In genomic region chr12:122501489-122501989, GRCh38 we compare ENCODE assay signal across 8 cellular contexts. TPM values are rescaled to one million over a fixed set of nuclear protein-coding genes. Genes with fewer than 3 reads are reported as not detected.
DNase-seq lines count a peak whose midpoint lies in the region; ATAC-seq and TF ChIP-seq lines count a peak whose summit lies in the region.

No MANE protein-coding gene starts in this region.

- H3K4me3 ChIP-seq in SU-DHL-6 (ENCODE audit: insufficient read depth, low read length, poor library complexity, severe bottlenecking) (peak overlapping the region; percentile 40), gastroesophageal sphincter (peak overlapping the region in 1 of 2 donors; percentile 84), stomach (peak overlapping the region; percentile 64 to 92 (median 86))

- H3K4me1 ChIP-seq in gastroesophageal sphincter: peaks cover 0 to 38% (median 3%) of the 10 kb centered on the region in 3 donors
- H3K4me1 ChIP-seq in stomach: peaks cover 23 to 42% (median 38%) of the 10 kb centered on the region in 4 donors

- peak overlapping the region; percentile 65 for H3K4me2 ChIP-seq in SU-DHL-6 (ENCODE audit: low read depth, low read length, poor library complexity, severe bottlenecking)

- H3K9me2 ChIP-seq in SU-DHL-6 (replicated peaks; ENCODE audit: insufficient read depth, low read length): no peaks in the 10 kb centered on the region

- no peaks in the 10 kb centered on the region for H4K20me1 ChIP-seq in SU-DHL-6 (ENCODE audit: low read depth, low read length)

- peaks cover 53% of the 10 kb centered on the region for H3F3A ChIP-seq in SU-DHL-6 (ENCODE audit: insufficient read depth)

- DNase-seq in NCI-H82 (lab: John Stamatoyannopoulos, UW): peak; percentile 51
- no peak for DNase-seq in NCI-H82 treated with DMSO at 0.1 percent for 48 hours (lab: John Stamatoyannopoulos, UW; ENCODE audit: unreplicated experiment)
- no peak for DNase-seq in stomach
- DNase-seq in COR-L47 (lab: John Stamatoyannopoulos, UW): no peak

- peaks cover 40% of the 10 kb centered on the region for H3K79me2 ChIP-seq in SU-DHL-6 (ENCODE audit: insufficient read depth, low read length)

- TF ChIP-seq EP300 in gastroesophageal sphincter (IDR thresholded peaks at IDR 0.05) (no peak), stomach (IDR thresholded peaks at IDR 0.05) (no peak)

- peak overlapping the region; percentile 50 for H2AFZ ChIP-seq in SU-DHL-6 (ENCODE audit: low read depth, low read length, severe bottlenecking)

- intact Hi-C loops in stomach (cut with DNase I; ENCODE audit: low total_unique reads): no loop called here

- H3K9ac ChIP-seq in SU-DHL-6 (ENCODE audit: low read length): peak overlapping the region; percentile 42

- WGBS in gastroesophageal sphincter (ENCODE audit: low coverage in 1 of 2), 2 donors: 63 to 73% methylated on average over 5 to 9 of the region's 9 CpGs
- WGBS in stomach, 5 donors: 74 to 84% (median 78%) methylated on average over 9 of the region's 9 CpGs

- H3K36me3 ChIP-seq in SU-DHL-6 (ENCODE audit: low read length) (peaks cover 33% of the 10 kb centered on the region), gastroesophageal sphincter (peaks cover 5 to 51% of the 10 kb centered on the region in 2 donors), stomach (peaks cover 23 to 49% (median 46%) of the 10 kb centered on the region in 4 donors)

- ATAC-seq in gastroesophageal sphincter (no peak), HG03565 (IDR thresholded peaks at IDR 0.05; ENCODE audit: unreplicated experiment) (no peak), GM18517 (IDR thresholded peaks at IDR 0.05; ENCODE audit: unreplicated experiment) (no peak)

- H3K27me3 ChIP-seq in SU-DHL-6 (ENCODE audit: low read length) (no peaks in the 10 kb centered on the region), gastroesophageal sphincter (no peaks in the 10 kb centered on the region), stomach (no peaks in the 10 kb centered on the region)

- TF ChIP-seq POLR2A in gastroesophageal sphincter (IDR thresholded peaks at IDR 0.05): no peak
- no peak for TF ChIP-seq POLR2A in stomach (IDR thresholded peaks at IDR 0.05)

- H3K27ac ChIP-seq in SU-DHL-6 (ENCODE audit: low read depth, low read length) (peak overlapping the region; percentile 89), gastroesophageal sphincter (peak overlapping the region in 3 of 4 donors; percentile 22 to 98 (median 96)), stomach (peak overlapping the region; percentile 40 to 100 (median 99))

- H3K9me3 ChIP-seq in SU-DHL-6 (ENCODE audit: insufficient read depth, low read length): no peaks in the 10 kb centered on the region
- no peaks in the 10 kb centered on the region for H3K9me3 ChIP-seq in gastroesophageal sphincter
- no peaks in the 10 kb centered on the region for H3K9me3 ChIP-seq in stomach

- TF ChIP-seq CTCF in SU-DHL-6 (IDR thresholded peaks at IDR 0.05; ENCODE audit: insufficient read depth, low read length, poor library complexity, severe bottlenecking) (no peak), gastroesophageal sphincter (IDR thresholded peaks at IDR 0.05) (no peak), stomach (IDR thresholded peaks at IDR 0.05) (no peak)

RNA-seq across cellular contexts. Expression of gene ZCCHC8, which starts 0.8 kb away (rescaled TPM):
- total RNA-seq in gastroesophageal sphincter (10 to 100 TPM; 14.1 to 26.0 (median 20.2) TPM), stomach (100 to 1,000 TPM in 1 of 5 donors, 10 to 100 TPM in 4; 14.3 to 110 (median 21.9) TPM)
- 10 to 100 TPM in 1 of 3 donors, 1 to 10 TPM in 2; 7.8 to 22.4 (median 8.9) TPM for polyA plus RNA-seq in stomach

RNA-seq across cellular contexts. Expression of gene RSRC2, which starts 25.2 kb away (rescaled TPM):
- total RNA-seq in gastroesophageal sphincter (100 to 1,000 TPM in 1 of 4 donors, 10 to 100 TPM in 3; 37.4 to 102 (median 72.0) TPM), stomach (100 to 1,000 TPM in 3 of 5 donors, 10 to 100 TPM in 2; 28.0 to 234 (median 135) TPM)
- 10 to 100 TPM; 31.4 to 41.2 (median 36.0) TPM for polyA plus RNA-seq in stomach

RNA-seq across cellular contexts. Expression of gene KNTC1, which starts 25.5 kb away (rescaled TPM):
- 10 to 100 TPM in 2 of 4 donors, 1 to 10 TPM in 2; 3.5 to 15.9 (median 10.4) TPM for total RNA-seq in gastroesophageal sphincter
- 10 to 100 TPM in 4 of 5 donors, 1 to 10 TPM in 1; 6.1 to 47.0 (median 24.2) TPM for total RNA-seq in stomach
- 10 to 100 TPM in 1 of 3 donors, 1 to 10 TPM in 2; 2.4 to 16.6 (median 3.0) TPM for polyA plus RNA-seq in stomach
